In genomic region chr12:107360033-107360432, GRCh38 we compare ENCODE assay signal across 28 cellular contexts.
"Had no signal": no experiment of that assay in that cellular context is flagged by ENCODE, and none has a peak within 500 bp of the region (broad histone marks: within the 10 kb centered on the region; RNA-seq: fewer than 3 reads in every experiment).

No MANE protein-coding gene starts in this region.

- H3K4me1 ChIP-seq: ascending aorta had no signal

- ATAC-seq: activated CD8-positive, alpha-beta T cell treated with anti-CD3 and anti-CD28 coated beads, Interleukin-2, amount 10 ng/mL, durations not matched to agents 7 days and 5 days; Panc1; T-helper 17 cell; WTC11 had no signal

- H3K27ac ChIP-seq: ascending aorta, cardiac muscle cell had no signal

- H3K27me3 ChIP-seq: ascending aorta had no signal

- H3K4me3 ChIP-seq: ascending aorta, cardiac muscle cell had no signal

- H3K36me3 ChIP-seq: ascending aorta, cardiac muscle cell had no signal

- DNase-seq: activated CD4-positive, alpha-beta T cell treated with anti-CD3 and anti-CD28 coated beads for 36 hours; activated CD4-positive, alpha-beta T cell treated with anti-CD3 and anti-CD28 coated beads, Interleukin-2, amount 10 ng/mL, durations not matched to agents 7 days and 5 days; activated CD4-positive, alpha-beta T cell treated with anti-CD3 and anti-CD28 coated beads, Interleukin-2, amount 50 U/mL, for 48 hours; activated CD8-positive, alpha-beta T cell treated with anti-CD3 and anti-CD28 coated beads, Interleukin-2, amount 10 ng/mL, durations not matched to agents 7 days and 5 days; activated effector memory CD4-positive, alpha-beta T cell treated with Interleukin-2 at 50 U/mL for 16 hours; activated naive CD4-positive, alpha-beta T cell treated with anti-CD3 and anti-CD28 coated beads, Interleukin-2, amount 10 ng/mL, durations not matched to agents 7 days and 5 days; activated T-cell treated with anti-CD3 and anti-CD28 coated beads, Interleukin-2, amount 50 U/mL, for 48 hours; amygdala; Kasumi-1; KG1; MM.1S; MV-4-11; NCI-H1092; NCI-H1436 treated with DMSO at 0.1 percent for 48 hours; NCI-H1694 treated with DMSO at 0.1 percent for 48 hours; NCI-H2029; NCI-H2171; NCI-H446; NCI-H510A treated with DMSO at 0.1 percent for 48 hours; NCI-H526 treated with DMSO at 0.1 percent for 48 hours; NCI-H774; RPMI8226; SHP77 treated with DMSO at 0.1 percent for 48 hours; T-helper 17 cell had no signal

- H3K9me3 ChIP-seq: ascending aorta had no signal
